ENCODE assay signal across 9 cellular contexts in the genomic region with DNA sequence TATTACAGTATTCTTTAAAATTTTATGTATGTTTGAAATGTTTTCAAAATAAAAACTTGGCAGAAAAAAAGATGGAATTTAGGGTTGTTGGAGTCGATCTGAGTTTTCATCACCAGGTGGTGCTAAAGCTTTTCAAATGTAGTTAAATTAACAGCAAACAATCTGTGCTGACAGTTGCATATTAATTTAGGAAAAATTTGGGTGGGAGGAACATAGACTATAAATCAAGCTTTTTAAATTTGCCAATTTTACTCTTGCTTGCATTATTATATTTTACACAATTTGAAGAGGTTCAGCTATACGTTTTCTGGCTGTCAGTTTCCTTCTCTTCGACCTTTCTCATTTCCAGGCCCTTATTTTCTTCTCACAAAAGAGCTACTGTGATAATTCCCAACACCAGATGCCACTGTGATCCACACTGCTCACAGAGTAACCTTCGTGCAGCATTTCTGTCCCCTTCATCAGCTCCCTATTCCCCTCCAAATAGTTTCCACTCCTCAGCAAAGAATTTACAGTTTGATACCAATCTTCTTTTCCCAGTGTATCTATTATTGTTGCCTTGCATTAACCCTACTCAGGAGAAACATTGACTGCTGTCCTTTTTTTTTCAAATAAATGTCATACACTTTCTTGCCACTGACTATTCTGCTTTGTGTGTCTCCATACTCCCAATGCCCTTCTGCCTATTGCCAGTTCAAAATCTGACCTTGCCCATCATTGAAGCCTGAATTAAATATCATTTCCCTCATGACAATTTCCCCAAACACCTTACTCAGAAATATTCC. TPM values are rescaled to one million over a fixed set of nuclear protein-coding genes. Genes with fewer than 3 reads are reported as not detected.
DNase-seq lines count a peak whose midpoint lies in the region; ATAC-seq and TF ChIP-seq lines count a peak whose summit lies in the region.
"Had no signal": no experiment of that assay in that cellular context is flagged by ENCODE, and none has a peak within 500 bp of the region (broad histone marks: within the 10 kb centered on the region; RNA-seq: fewer than 3 reads in every experiment).

No MANE protein-coding gene starts in this region.

- peak; percentile 46 to 51 for DNase-seq in NCI-H2081 (lab: John Stamatoyannopoulos, UW)
- DNase-seq in NCI-H2081 treated with DMSO at 0.1 percent for 48 hours (lab: John Stamatoyannopoulos, UW), result no peak
- DNase-seq in NCI-H1417 treated with DMSO at 0.1 percent for 48 hours (lab: John Stamatoyannopoulos, UW), result peak; percentile 15
- DNase-seq in astrocyte of the hippocampus (ENCODE audit: low read depth, low spot score), result peak; percentile 66
- DNase-seq in kidney glomerular epithelial cell (lab: John Stamatoyannopoulos, UW), result peak; percentile 50
- DNase-seq in type B pancreatic cell (ENCODE audit: extremely low spot score, unreplicated experiment), result no peak

- H3K4me1 Mint-ChIP-seq in type B pancreatic cell (ENCODE audit: unreplicated experiment), result peaks cover 8% of the 10 kb centered on the region
- H3K4me1 Mint-ChIP-seq: activated naive CD4-positive, alpha-beta T cell treated with anti-CD3 and anti-CD28 coated beads, Interleukin-2, amount 50 U/mL, for 24 hours had no signal

- H3K36me3 Mint-ChIP-seq in type B pancreatic cell, result no peaks in the 10 kb centered on the region
- H3K36me3 Mint-ChIP-seq: activated naive CD4-positive, alpha-beta T cell treated with anti-CD3 and anti-CD28 coated beads, Interleukin-2, amount 50 U/mL, for 24 hours had no signal

- H3K9me3 Mint-ChIP-seq in type B pancreatic cell, result no peaks in the 10 kb centered on the region
- H3K9me3 Mint-ChIP-seq: activated naive CD4-positive, alpha-beta T cell treated with anti-CD3 and anti-CD28 coated beads, Interleukin-2, amount 50 U/mL, for 24 hours had no signal

- H3K4me3 Mint-ChIP-seq in type B pancreatic cell, result no peak overlapping the region

- H3K27ac Mint-ChIP-seq in type B pancreatic cell, result no peak overlapping the region
- H3K27ac Mint-ChIP-seq: activated naive CD4-positive, alpha-beta T cell treated with anti-CD3 and anti-CD28 coated beads, Interleukin-2, amount 50 U/mL, for 24 hours had no signal

- no peak for ATAC-seq in GM18511 (IDR thresholded peaks at IDR 0.05; ENCODE audit: unreplicated experiment)
- no peak for ATAC-seq in GM21390 (IDR thresholded peaks at IDR 0.05; ENCODE audit: unreplicated experiment)

- peak; percentile 89 for TF ChIP-seq CTCF in type B pancreatic cell (conservative IDR thresholded peaks at IDR 0.05)

- peaks cover 3% of the 10 kb centered on the region for H3K27me3 Mint-ChIP-seq in type B pancreatic cell

RNA-seq across cellular contexts. Expression of gene EIF5A2, which starts 53.4 kb away (rescaled TPM):
- 3.7 and 10.0 TPM in 2 replicates for total RNA-seq in type B pancreatic cell (ENCODE audit: low replicate concordance)

Comparison
In these comparisons a context has a peak if more than half of its experiments do, and no peak if none do; other contexts are left out.
1. DNase-seq: peak in NCI-H2081 (2 of 2), NCI-H1417 treated with DMSO at 0.1 percent for 48 hours (single experiment), astrocyte of the hippocampus (single experiment) and kidney glomerular epithelial cell (single experiment); none in NCI-H2081 treated with DMSO at 0.1 percent for 48 hours (single experiment) and type B pancreatic cell (single experiment).